ENCODE assay signal across 14 cellular contexts in the genomic region with DNA sequence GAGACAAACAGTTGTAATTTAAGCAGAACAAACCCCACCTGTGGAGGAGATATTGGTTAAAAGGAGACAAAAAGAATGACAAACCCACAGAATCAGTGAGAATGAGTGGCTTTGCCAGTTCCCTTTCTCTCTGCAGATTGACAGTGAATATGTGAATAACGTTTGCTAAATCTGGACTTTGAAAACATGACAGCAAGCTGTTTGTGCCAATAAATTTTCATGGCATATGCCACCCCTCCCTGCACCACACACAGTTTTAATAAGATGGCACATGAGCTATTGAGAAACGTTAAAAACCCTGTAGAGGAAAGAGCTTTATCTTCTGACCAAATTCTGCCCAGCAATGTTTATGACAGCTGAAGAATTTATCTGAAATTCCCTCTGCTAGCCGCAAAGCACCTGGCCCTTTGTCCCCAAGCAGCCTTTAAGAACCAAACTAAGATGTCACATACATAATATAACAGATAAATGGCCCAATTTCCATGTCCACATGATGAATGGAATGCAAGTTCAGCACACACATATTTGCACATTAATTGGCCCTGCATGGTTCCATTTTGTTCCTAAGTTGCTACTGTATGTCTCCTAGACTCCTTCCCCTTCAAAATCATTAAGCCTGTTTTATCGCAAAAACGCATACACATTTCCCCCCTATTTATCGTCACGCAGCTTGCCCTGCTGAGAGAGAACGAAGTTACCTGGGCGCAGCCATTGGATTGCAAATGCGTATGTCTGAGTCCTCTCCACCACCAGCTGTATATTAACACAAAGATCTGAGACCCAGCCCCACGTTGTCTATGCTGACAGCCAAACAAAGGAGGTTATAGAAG.
DNase-seq lines count a peak whose midpoint lies in the region; ATAC-seq and TF ChIP-seq lines count a peak whose summit lies in the region.
"Had no signal": no experiment of that assay in that cellular context is flagged by ENCODE, and none has a peak within 500 bp of the region (broad histone marks: within the 10 kb centered on the region; RNA-seq: fewer than 3 reads in every experiment).

No MANE protein-coding gene starts in this region.

- H3K27ac ChIP-seq in HUES6 (ENCODE audit: low read depth, low read length) (peak overlapping the region; percentile 30; the same call in 1 of the 2 replicates), iPS-20b (ENCODE audit: low read length) (no peak overlapping the region), thyroid gland (no peak overlapping the region)
- H3K27ac ChIP-seq: BLaER1 treated with 17β-estradiol and CSF1 and Interleukin-3, amounts not matched to agents 10 nM and 100 nM; SJCRH30 had no signal

- H3K9me3 ChIP-seq in HUES6 (ENCODE audit: control insufficient read depth, insufficient read depth, low read depth, low read length) (no peaks in the 10 kb centered on the region), iPS-20b (ENCODE audit: insufficient read depth, low read depth, low read length) (no peaks in the 10 kb centered on the region), thyroid gland (no peaks in the 10 kb centered on the region)
- H3K9me3 ChIP-seq: BLaER1 treated with 17β-estradiol and CSF1 and Interleukin-3, amounts not matched to agents 10 nM and 100 nM; SJCRH30 had no signal

- H3K4me3 ChIP-seq in HUES6 (ENCODE audit: low read depth, low read length) (peak overlapping the region; percentile 32; the same call in 1 of the 2 replicates), iPS-20b (ENCODE audit: low read length) (peak overlapping the region; percentile 11; the same call in 1 of the 2 replicates), thyroid gland (replicated peaks in 1 of 3) (no peak overlapping the region)
- H3K4me3 ChIP-seq: BLaER1 treated with 17β-estradiol and CSF1 and Interleukin-3, amounts not matched to agents 10 nM and 100 nM; SJCRH30 had no signal

- ATAC-seq in GM19452 (IDR thresholded peaks at IDR 0.05; ENCODE audit: unreplicated experiment) = no peak
- ATAC-seq in HG03432 (IDR thresholded peaks at IDR 0.05; ENCODE audit: unreplicated experiment) = no peak
- ATAC-seq in HG03378 (IDR thresholded peaks at IDR 0.05; ENCODE audit: unreplicated experiment) = no peak
- ATAC-seq: PC-3 had no signal

- H3K27me3 ChIP-seq in HUES6 (ENCODE audit: control insufficient read depth, insufficient read depth, low read length) (no peaks in the 10 kb centered on the region), iPS-20b (ENCODE audit: insufficient read depth, low read length) (no peaks in the 10 kb centered on the region), thyroid gland (no peaks in the 10 kb centered on the region)
- H3K27me3 ChIP-seq: BLaER1 treated with 17β-estradiol and CSF1 and Interleukin-3, amounts not matched to agents 10 nM and 100 nM had no signal

- DNase-seq in DMS79 treated with DMSO at 0.1 percent for 48 hours (lab: John Stamatoyannopoulos, UW) (peak; percentile 41), cerebellar cortex (ENCODE audit: low spot score) (peak; percentile 47), thyroid gland (no peak)
- DNase-seq: NCI-H1105 treated with DMSO at 0.1 percent for 48 hours, NCI-H1694, NCI-H2081 treated with DMSO at 0.1 percent for 48 hours, PC-3, SJCRH30 had no signal

- 53 to 61% methylated on average over 11 of the region's 11 CpGs for WGBS in thyroid gland, 2 donors

- H3K4me1 ChIP-seq in HUES6 (ENCODE audit: control insufficient read depth, insufficient read depth, low read length) (peaks cover 24% of the 10 kb centered on the region), iPS-20b (ENCODE audit: insufficient read depth, low read length) (peaks cover 18% of the 10 kb centered on the region), thyroid gland (no peaks in the 10 kb centered on the region)
- H3K4me1 ChIP-seq: SJCRH30 had no signal

- TF ChIP-seq POLR2A in thyroid gland (IDR thresholded peaks at IDR 0.05) = no peak

- intact Hi-C loops in thyroid gland (cut with DNase I) = no loop called here

- H3K9ac ChIP-seq in HUES6 (ENCODE audit: low read length) (no peak overlapping the region), iPS-20b (ENCODE audit: low read depth, low read length) (peak overlapping the region; percentile 41; the same call in 1 of the 2 replicates)
- H3K9ac ChIP-seq: BLaER1 treated with 17β-estradiol and CSF1 and Interleukin-3, amounts not matched to agents 10 nM and 100 nM had no signal

- no peaks in the 10 kb centered on the region for H3K36me3 ChIP-seq in HUES6 (ENCODE audit: control insufficient read depth, insufficient read depth, low read length)
- no peaks in the 10 kb centered on the region for H3K36me3 ChIP-seq in iPS-20b (ENCODE audit: insufficient read depth, low read depth, low read length)
- H3K36me3 ChIP-seq in thyroid gland = no peaks in the 10 kb centered on the region
- H3K36me3 ChIP-seq: BLaER1 treated with 17β-estradiol and CSF1 and Interleukin-3, amounts not matched to agents 10 nM and 100 nM; SJCRH30 had no signal

- TF ChIP-seq CTCF in thyroid gland (IDR thresholded peaks at IDR 0.05) = no peak

Comparison
In these comparisons a context has a peak if more than half of its experiments do, and no peak if none do; other contexts are left out.
1. DNase-seq: peak in DMS79 treated with DMSO at 0.1 percent for 48 hours (single experiment) and cerebellar cortex (single experiment); none in thyroid gland (0 of 2).
2. H3K4me3 ChIP-seq: peak in HUES6 (single experiment) and iPS-20b (single experiment); none in thyroid gland (0 of 3).